Comparison of ENCODE assay signal across 8 cellular contexts in the genomic region with DNA sequence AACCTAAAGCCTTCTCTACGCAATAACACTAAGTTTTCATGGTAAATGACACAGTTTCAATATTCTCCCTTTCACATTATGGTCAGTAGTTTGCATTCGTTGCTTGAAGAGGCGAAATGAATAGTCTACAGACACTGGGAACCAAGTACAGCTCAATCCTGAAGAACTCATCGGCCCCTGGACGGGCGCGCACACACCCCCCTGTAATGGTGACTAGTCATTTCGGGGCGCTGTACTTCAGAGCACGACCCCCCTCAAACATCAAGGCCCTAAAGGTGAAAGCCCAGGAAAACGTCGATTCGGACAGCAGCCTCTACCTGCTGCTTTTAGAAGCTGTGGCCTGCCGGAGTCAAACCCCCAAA. TPM values are rescaled to one million over a fixed set of nuclear protein-coding genes. Genes with fewer than 3 reads are reported as not detected.
A peak's percentile ranks its signal among the peaks of the same experiment; 100 is the strongest.
DNase-seq lines count a peak whose midpoint lies in the region; ATAC-seq and TF ChIP-seq lines count a peak whose summit lies in the region.

No MANE protein-coding gene starts in this region.

- peak overlapping the region; percentile 69 for H3K4me3 ChIP-seq in HL-60 (replicated peaks; ENCODE audit: insufficient read depth, low read length)
- H3K4me3 ChIP-seq in kidney epithelial cell (ENCODE audit: low read depth, low read length), result peak overlapping the region; percentile 95
- peak overlapping the region; percentile 86 to 98 (median 92) for H3K4me3 ChIP-seq in stomach

- TF ChIP-seq CTCF in HL-60 (IDR thresholded peaks at IDR 0.05; ENCODE audit: insufficient read depth, low read length) (no peak), kidney epithelial cell (IDR thresholded peaks at IDR 0.05; ENCODE audit: insufficient read depth, low read length, poor library complexity, severe bottlenecking) (no peak), stomach (IDR thresholded peaks at IDR 0.05) (no peak)

- DNase-seq in Daoy (ENCODE audit: low read depth) (peak; percentile 9), HL-60 (ENCODE audit: low read depth in 1 of 2, low spot score in 1 of 2) (no peak), kidney epithelial cell (ENCODE audit: low read depth) (no peak), stomach (no peak), DMS153 (lab: John Stamatoyannopoulos, UW) (no peak)
- no peak for DNase-seq in stimulated activated CD8-positive, alpha-beta memory T cell treated with anti-CD3 and anti-CD28 coated beads, Interleukin-4, amount 100 ng/mL, for 48 hours

- no peak for TF ChIP-seq EP300 in stomach (IDR thresholded peaks at IDR 0.05)

- no peak for ATAC-seq in HG03521 (IDR thresholded peaks at IDR 0.05; ENCODE audit: unreplicated experiment)

- H3K36me3 ChIP-seq in kidney epithelial cell (ENCODE audit: control insufficient read depth, insufficient read depth, low read length) (no peaks in the 10 kb centered on the region), stomach (peaks cover 0 to 1% (median 0%) of the 10 kb centered on the region in 4 donors)

- H3K4me1 ChIP-seq in stomach, result peaks cover 26 to 78% (median 52%) of the 10 kb centered on the region in 4 donors

- intact Hi-C loops in stomach (cut with DNase I; ENCODE audit: low total_unique reads), result no loop called here

- no peak for TF ChIP-seq POLR2A in stomach (IDR thresholded peaks at IDR 0.05)

- no peaks in the 10 kb centered on the region for H3K9me3 ChIP-seq in stomach

- H3K27me3 ChIP-seq in HL-60 (ENCODE audit: insufficient read depth, poor library complexity, severe bottlenecking) (no peaks in the 10 kb centered on the region), kidney epithelial cell (ENCODE audit: control insufficient read depth, insufficient read depth, low read length) (no peaks in the 10 kb centered on the region), stomach (no peaks in the 10 kb centered on the region)

- 1 to 2% (median 1%) methylated on average over 14 of the region's 14 CpGs for WGBS in stomach, 5 donors

- H3K27ac ChIP-seq in HL-60 (replicated peaks), result peak overlapping the region; percentile 94
- peak overlapping the region; percentile 84 for H3K27ac ChIP-seq in angular gyrus (ENCODE audit: low read depth, low read length)
- peak overlapping the region; percentile 97 to 99 (median 98) for H3K27ac ChIP-seq in stomach

RNA-seq across cellular contexts. Expression of a gene that starts 1.0 kb away (rescaled TPM):
- 33.6 and 34.2 TPM in 2 replicates for total RNA-seq in Daoy (2014; rRNA removed; shearing (Covaris generic))
- total RNA-seq in kidney epithelial cell (81.5 and 90.7 TPM in 2 replicates), stomach (100 to 1,000 TPM in 1 of 5 donors, 10 to 100 TPM in 4; 20.0 to 176 (median 87.5) TPM)
- polyA plus RNA-seq in stomach, result 10 to 100 TPM; 21.8 to 37.9 (median 33.3) TPM

RNA-seq across cellular contexts. Expression of a gene that starts 53.6 kb away (rescaled TPM):
- 0.06 TPM in 2 replicates for total RNA-seq in Daoy (2014; rRNA removed; shearing (Covaris generic))
- total RNA-seq in kidney epithelial cell, result 0.04 TPM in 1 of 2 replicates, not detected in the other
- total RNA-seq in stomach, result not detected
- polyA plus RNA-seq in stomach, result not detected
